ENCODE assay signal across 26 cellular contexts in the genomic region with DNA sequence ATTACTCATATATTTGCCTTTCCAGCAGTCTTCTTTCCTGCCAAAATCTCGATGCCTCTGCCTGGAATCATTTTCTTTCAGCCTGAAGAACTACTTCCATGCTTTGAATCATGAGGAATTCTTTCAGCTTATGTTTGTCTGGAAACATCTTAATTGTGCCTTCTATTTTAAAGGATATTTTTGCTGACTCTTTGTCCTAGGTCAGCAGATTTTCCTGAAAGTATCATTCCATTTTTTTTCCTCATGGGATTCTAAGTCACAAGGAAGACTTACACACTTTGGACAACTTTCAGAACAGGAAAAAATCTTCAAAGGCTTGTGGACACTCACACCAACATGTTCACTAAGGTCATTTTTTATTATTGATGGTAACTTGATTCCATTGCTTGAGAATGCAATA. TPM values are rescaled to one million over a fixed set of nuclear protein-coding genes. Genes with fewer than 3 reads are reported as not detected.
"Had no signal": no experiment of that assay in that cellular context is flagged by ENCODE, and none has a peak within 500 bp of the region (broad histone marks: within the 10 kb centered on the region; RNA-seq: fewer than 3 reads in every experiment).

No MANE protein-coding gene starts in this region.

- H3K9me2 ChIP-seq: SK-N-SH had no signal

- H3K27ac ChIP-seq: KMS-11, RWPE1 had no signal

- H3K4me2 ChIP-seq: KMS-11, SK-N-SH had no signal

- ATAC-seq: Panc1, T-cell had no signal

- DNase-seq: Kasumi-1, MV-4-11, NCI-H1048, NCI-H1105 treated with DMSO at 0.1 percent for 48 hours, NCI-H1417 treated with DMSO at 0.1 percent for 48 hours, NCI-H146, NCI-H1694 treated with DMSO at 0.1 percent for 48 hours, NCI-H1930, NCI-H2081 treated with DMSO at 0.1 percent for 48 hours, NCI-H2171, NCI-H226, NCI-H446, NCI-H510A, NCI-H524 treated with DMSO at 0.1 percent for 48 hours, NCI-H69, NCI-H774, SHP77, SK-N-SH, SW 1271, T-cell had no signal

- H3K9ac ChIP-seq: KMS-11, SK-N-SH had no signal

RNA-seq across cellular contexts. Expression of gene PRR23E, which starts 10.1 kb away (rescaled TPM):
- total RNA-seq: HT1080, MCF 10A, SK-MEL-5, T-cell had no signal
- polyA plus RNA-seq: SK-N-SH had no signal
